12 cellular contexts compared by ENCODE assay signal in the genomic region with DNA sequence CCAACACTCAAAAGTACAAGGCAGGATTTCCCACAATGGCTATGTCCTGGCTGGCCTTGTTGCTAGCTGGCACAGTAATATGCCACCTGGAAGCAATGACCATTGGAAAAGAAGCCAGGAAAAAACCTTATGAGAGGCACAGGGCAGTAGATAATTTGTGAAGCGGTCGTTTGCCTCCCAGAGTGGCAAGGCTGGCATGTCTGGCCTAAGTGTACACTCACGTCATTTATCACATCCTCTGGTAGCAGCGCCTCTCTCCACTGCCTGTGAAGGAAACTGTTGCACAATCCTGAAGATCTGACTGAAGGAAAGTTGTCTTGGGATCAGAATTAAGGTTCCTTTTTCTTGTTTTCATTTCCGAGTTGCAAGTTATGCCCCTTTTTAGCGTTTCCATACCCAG.
DNase-seq lines count a peak whose midpoint lies in the region; ATAC-seq and TF ChIP-seq lines count a peak whose summit lies in the region.
"Had no signal": no experiment of that assay in that cellular context is flagged by ENCODE, and none has a peak within 500 bp of the region (broad histone marks: within the 10 kb centered on the region; RNA-seq: fewer than 3 reads in every experiment).

No MANE protein-coding gene starts in this region.

- 48% methylated on average over 6 of the region's 6 CpGs for WGBS in esophagus muscularis mucosa

- H3K27me3 ChIP-seq in esophagus muscularis mucosa: no peaks in the 10 kb centered on the region

- peaks cover 2% of the 10 kb centered on the region for H3K27me3 Mint-ChIP-seq in nephron progenitor cell (ENCODE audit: low read depth, poor library complexity)
- H3K27me3 Mint-ChIP-seq: CD4-positive, alpha-beta memory T cell had no signal

- peaks cover 5% of the 10 kb centered on the region for H3K36me3 Mint-ChIP-seq in nephron progenitor cell (ENCODE audit: low read depth)

- peaks cover 64% of the 10 kb centered on the region for H3K4me1 Mint-ChIP-seq in nephron progenitor cell

- H3K9me3 Mint-ChIP-seq in nephron progenitor cell: no peaks in the 10 kb centered on the region
- H3K9me3 Mint-ChIP-seq: CD4-positive, alpha-beta memory T cell; GM23338 had no signal

- intact Hi-C loops in esophagus muscularis mucosa (cut with DNase I): no loop called here

- peak overlapping the region; percentile 76 to 81 (median 78) for H3K27ac ChIP-seq in esophagus muscularis mucosa (replicated peaks in 1 of 4)

- H3K4me3 ChIP-seq in AG10803 (ENCODE audit: low read length): no peak overlapping the region
- no peak overlapping the region for H3K4me3 ChIP-seq in esophagus muscularis mucosa
- H3K4me3 ChIP-seq: GM23338 had no signal

- H3K9me3 ChIP-seq in esophagus muscularis mucosa: no peaks in the 10 kb centered on the region

- TF ChIP-seq POLR2A in esophagus muscularis mucosa (IDR thresholded peaks at IDR 0.05; ENCODE audit: low read depth): no peak

- H3K36me3 ChIP-seq in esophagus muscularis mucosa: no peaks in the 10 kb centered on the region

- DNase-seq in AG10803 (ENCODE audit: low read depth) (peak; percentile 63), NCI-H69 (lab: John Stamatoyannopoulos, UW) (peak; percentile 73), esophagus muscularis mucosa (ENCODE audit: extremely low spot score) (no peak), nephron progenitor cell (no peak), SW480 (ENCODE audit: low spot score) (no peak), T-helper 9 cell (no peak), DMS79 treated with DMSO at 0.1 percent for 48 hours (lab: John Stamatoyannopoulos, UW) (no peak)
- DNase-seq: CD4-positive, alpha-beta memory T cell; NK-92 treated with Interleukin-12 subunit alpha and Interleukin-12 subunit beta, amount 100 ng/mL, for 24 hours; stimulated activated CD8-positive, alpha-beta memory T cell treated with anti-CD3 and anti-CD28 coated beads, Interleukin-4, amount 100 ng/mL, for 48 hours had no signal

- TF ChIP-seq CTCF in AG10803 (conservative IDR thresholded peaks at IDR 0.05; ENCODE audit: low read length): no peak
- TF ChIP-seq CTCF in esophagus muscularis mucosa (IDR thresholded peaks at IDR 0.05): no peak
- no peak for TF ChIP-seq CTCF in nephron progenitor cell (IDR thresholded peaks at IDR 0.05)

- no peak for TF ChIP-seq EP300 in esophagus muscularis mucosa (IDR thresholded peaks at IDR 0.05)

- no peak for ATAC-seq in GM18873 (IDR thresholded peaks at IDR 0.05; ENCODE audit: low FRiP score, unreplicated experiment)
- ATAC-seq: GM23338 had no signal

- H3K4me1 ChIP-seq in esophagus muscularis mucosa: peaks cover 24 to 66% (median 57%) of the 10 kb centered on the region in 4 donors

- H3K27ac Mint-ChIP-seq in nephron progenitor cell: peak overlapping the region; percentile 42
- H3K27ac Mint-ChIP-seq: GM23338 had no signal

- H3K4me3 Mint-ChIP-seq in nephron progenitor cell: no peak overlapping the region
- H3K4me3 Mint-ChIP-seq: GM23338 had no signal

Comparison
In these comparisons a context has a peak if more than half of its experiments do, and no peak if none do; other contexts are left out.
1. DNase-seq: peak in AG10803 (single experiment) and NCI-H69 (single experiment); none in esophagus muscularis mucosa (single experiment), nephron progenitor cell (single experiment), SW480 (single experiment), T-helper 9 cell (single experiment) and DMS79 treated with DMSO at 0.1 percent for 48 hours (single experiment).